In the genomic region with DNA sequence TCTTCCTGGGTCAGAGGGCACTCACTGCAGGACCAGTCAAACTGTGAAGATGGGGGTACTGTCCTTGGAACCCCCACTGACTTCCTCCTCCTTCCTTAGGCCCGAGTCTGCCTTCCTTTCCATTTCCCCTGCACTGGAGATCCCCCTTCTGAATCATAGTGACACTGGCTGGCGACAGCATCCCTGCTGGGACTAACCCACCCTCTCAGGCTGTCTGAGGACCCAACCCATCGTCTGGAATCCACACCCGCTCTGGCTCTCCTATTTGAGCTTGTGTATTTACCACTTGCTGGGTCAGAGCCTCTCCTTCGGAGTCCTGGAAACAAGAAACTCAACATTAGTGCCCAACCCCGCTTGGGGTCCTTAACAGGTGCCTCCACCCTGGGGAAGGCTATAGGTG, we compare ENCODE assay signal across 2 cellular contexts.
TF ChIP-seq lines count a peak whose summit lies in the region.

No MANE protein-coding gene starts in this region.

TF ChIP-seq in GM12878, 131 proteins besides CTCF, POLR2A, EP300 and RAD21:
- TF ChIP-seq MEF2B (IDR thresholded peaks at IDR 0.05; ENCODE audit: partially characterized antibody, poor library complexity, severe bottlenecking) (no peak), ETV6 (conservative IDR thresholded peaks at IDR 0.05 in 1 of 2, IDR thresholded peaks at IDR 0.05 in 1 of 2; ENCODE audit: borderline replicate concordance in 1 of 2, low read depth in 1 of 2) (0 out of 4 replicates have a peak, but pooled peaks of 1 of the 2 experiments have one; percentile 32), JUNB (IDR thresholded peaks at IDR 0.05) (0 out of 2 replicates have a peak, but pooled peaks have one; percentile 6)

TF ChIP-seq in SK-N-SH treated with all-trans-retinoic acid at 6 μM for 48 hours, 23 proteins besides CTCF, POLR2A, EP300 and RAD21:
- TF ChIP-seq TOX (CRISPR knock-in tag; IDR thresholded peaks at IDR 0.05; ENCODE audit: borderline replicate concordance), result no peak
- no peak for TF ChIP-seq ZFP3 (CRISPR knock-in tag; IDR thresholded peaks at IDR 0.05)
- TF ChIP-seq ZC3H10 (CRISPR knock-in tag; IDR thresholded peaks at IDR 0.05), result no peak
- no peak for TF ChIP-seq BACH2 (CRISPR knock-in tag; IDR thresholded peaks at IDR 0.05; ENCODE audit: borderline replicate concordance)
- TF ChIP-seq, protein P1, sequence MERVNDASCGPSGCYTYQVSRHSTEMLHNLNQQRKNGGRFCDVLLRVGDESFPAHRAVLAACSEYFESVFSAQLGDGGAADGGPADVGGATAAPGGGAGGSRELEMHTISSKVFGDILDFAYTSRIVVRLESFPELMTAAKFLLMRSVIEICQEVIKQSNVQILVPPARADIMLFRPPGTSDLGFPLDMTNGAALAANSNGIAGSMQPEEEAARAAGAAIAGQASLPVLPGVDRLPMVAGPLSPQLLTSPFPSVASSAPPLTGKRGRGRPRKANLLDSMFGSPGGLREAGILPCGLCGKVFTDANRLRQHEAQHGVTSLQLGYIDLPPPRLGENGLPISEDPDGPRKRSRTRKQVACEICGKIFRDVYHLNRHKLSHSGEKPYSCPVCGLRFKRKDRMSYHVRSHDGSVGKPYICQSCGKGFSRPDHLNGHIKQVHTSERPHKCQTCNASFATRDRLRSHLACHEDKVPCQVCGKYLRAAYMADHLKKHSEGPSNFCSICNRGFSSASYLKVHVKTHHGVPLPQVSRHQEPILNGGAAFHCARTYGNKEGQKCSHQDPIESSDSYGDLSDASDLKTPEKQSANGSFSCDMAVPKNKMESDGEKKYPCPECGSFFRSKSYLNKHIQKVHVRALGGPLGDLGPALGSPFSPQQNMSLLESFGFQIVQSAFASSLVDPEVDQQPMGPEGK (CRISPR knock-in tag; IDR thresholded peaks at IDR 0.05; ENCODE audit: borderline replicate concordance), result no peak
- TF ChIP-seq, protein P2, sequence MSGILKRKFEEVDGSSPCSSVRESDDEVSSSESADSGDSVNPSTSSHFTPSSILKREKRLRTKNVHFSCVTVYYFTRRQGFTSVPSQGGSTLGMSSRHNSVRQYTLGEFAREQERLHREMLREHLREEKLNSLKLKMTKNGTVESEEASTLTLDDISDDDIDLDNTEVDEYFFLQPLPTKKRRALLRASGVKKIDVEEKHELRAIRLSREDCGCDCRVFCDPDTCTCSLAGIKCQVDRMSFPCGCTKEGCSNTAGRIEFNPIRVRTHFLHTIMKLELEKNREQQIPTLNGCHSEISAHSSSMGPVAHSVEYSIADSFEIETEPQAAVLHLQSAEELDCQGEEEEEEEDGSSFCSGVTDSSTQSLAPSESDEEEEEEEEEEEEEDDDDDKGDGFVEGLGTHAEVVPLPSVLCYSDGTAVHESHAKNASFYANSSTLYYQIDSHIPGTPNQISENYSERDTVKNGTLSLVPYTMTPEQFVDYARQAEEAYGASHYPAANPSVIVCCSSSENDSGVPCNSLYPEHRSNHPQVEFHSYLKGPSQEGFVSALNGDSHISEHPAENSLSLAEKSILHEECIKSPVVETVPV (CRISPR knock-in tag; IDR thresholded peaks at IDR 0.05), result no peak
- TF ChIP-seq TCF4 (CRISPR knock-in tag; IDR thresholded peaks at IDR 0.05; ENCODE audit: borderline replicate concordance), result no peak
- no peak for TF ChIP-seq ARNTL (CRISPR knock-in tag; IDR thresholded peaks at IDR 0.05; ENCODE audit: borderline replicate concordance, low read depth)
- TF ChIP-seq ESRRG (CRISPR knock-in tag; IDR thresholded peaks at IDR 0.05), result no peak
- no peak for TF ChIP-seq OSR1 (CRISPR knock-in tag; IDR thresholded peaks at IDR 0.05)
- TF ChIP-seq SNAI2 (CRISPR knock-in tag; IDR thresholded peaks at IDR 0.05), result no peak
- TF ChIP-seq, protein P3, sequence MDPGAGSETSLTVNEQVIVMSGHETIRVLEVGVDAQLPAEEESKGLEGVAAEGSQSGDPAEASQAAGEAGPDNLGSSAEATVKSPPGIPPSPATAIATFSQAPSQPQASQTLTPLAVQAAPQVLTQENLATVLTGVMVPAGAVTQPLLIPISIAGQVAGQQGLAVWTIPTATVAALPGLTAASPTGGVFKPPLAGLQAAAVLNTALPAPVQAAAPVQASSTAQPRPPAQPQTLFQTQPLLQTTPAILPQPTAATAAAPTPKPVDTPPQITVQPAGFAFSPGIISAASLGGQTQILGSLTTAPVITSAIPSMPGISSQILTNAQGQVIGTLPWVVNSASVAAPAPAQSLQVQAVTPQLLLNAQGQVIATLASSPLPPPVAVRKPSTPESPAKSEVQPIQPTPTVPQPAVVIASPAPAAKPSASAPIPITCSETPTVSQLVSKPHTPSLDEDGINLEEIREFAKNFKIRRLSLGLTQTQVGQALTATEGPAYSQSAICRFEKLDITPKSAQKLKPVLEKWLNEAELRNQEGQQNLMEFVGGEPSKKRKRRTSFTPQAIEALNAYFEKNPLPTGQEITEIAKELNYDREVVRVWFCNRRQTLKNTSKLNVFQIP (CRISPR knock-in tag; IDR thresholded peaks at IDR 0.05; ENCODE audit: borderline replicate concordance, low read depth), result no peak
TF ChIP-seq in SK-N-SH treated with all-trans-retinoic acid at 6 μM for 48 hours: peak in this region for 0.
